Comparison of ENCODE assay signal across 22 cellular contexts in genomic region chr4:180669637-180670036, GRCh38.
DNase-seq lines count a peak whose midpoint lies in the region; ATAC-seq and TF ChIP-seq lines count a peak whose summit lies in the region.
"Had no signal": no experiment of that assay in that cellular context is flagged by ENCODE, and none has a peak within 500 bp of the region (broad histone marks: within the 10 kb centered on the region; RNA-seq: fewer than 3 reads in every experiment).

No MANE protein-coding gene starts in this region.

- peaks cover 78% of the 10 kb centered on the region for H3K4me1 ChIP-seq in KMS-11 (ENCODE audit: low read depth, poor library complexity, severe bottlenecking)
- H3K4me1 ChIP-seq: BLaER1 treated with 17β-estradiol and CSF1 and Interleukin-3, amounts not matched to agents 10 nM and 100 nM; right atrium auricular region; vagina had no signal

- H3K27ac ChIP-seq in KMS-11: peak overlapping the region; percentile 9; the same call in 1 of the 2 replicates
- H3K27ac ChIP-seq: BLaER1 treated with 17β-estradiol and CSF1 and Interleukin-3, amounts not matched to agents 10 nM and 100 nM; right atrium auricular region; suprapubic skin; vagina had no signal

- H3K27me3 ChIP-seq in KMS-11 (ENCODE audit: insufficient read depth, low read depth): no peaks in the 10 kb centered on the region
- H3K27me3 ChIP-seq: BLaER1 treated with 17β-estradiol and CSF1 and Interleukin-3, amounts not matched to agents 10 nM and 100 nM; MG63; right atrium auricular region; suprapubic skin; vagina had no signal

- H3K4me3 ChIP-seq in KMS-11 (IDR thresholded peaks at IDR 0.05; ENCODE audit: insufficient read depth, low read depth, low read length) (no peak overlapping the region), astrocyte of the cerebellum (ENCODE audit: low read depth, low read length) (no peak overlapping the region)
- H3K4me3 ChIP-seq: BLaER1 treated with 17β-estradiol and CSF1 and Interleukin-3, amounts not matched to agents 10 nM and 100 nM; MG63; right atrium auricular region; suprapubic skin; vagina had no signal

- DNase-seq in Caki2 (ENCODE audit: low read depth) (peak; percentile 88), astrocyte of the cerebellum (ENCODE audit: low read depth) (peak; percentile 82), kidney glomerular epithelial cell (lab: John Stamatoyannopoulos, UW) (peak; percentile 38), SIG-M5 (lab: John Stamatoyannopoulos, UW) (no peak)
- DNase-seq in central memory CD4-positive, alpha-beta T cell: no peak
- DNase-seq: activated B cell treated with CpG ODN at 0.5 μM for 24 hours; activated naive CD4-positive, alpha-beta T cell treated with anti-CD3 and anti-CD28 coated beads, Interleukin-2, amount 50 U/mL, for 16 hours; COR-L47; MG63; naive B cell; NCI-H146; NCI-H526; stimulated activated CD4-positive, alpha-beta T cell treated with anti-CD3 and anti-CD28 coated beads, Interleukin-4, amount 100 ng/mL, for 24 hours; stimulated activated naive B cell treated with anti-CD40 and anti-IgM and Interleukin-4, amounts not matched to agents 10 μg/mL and 1 μg/mL and 100 μg/mL, for 72 hours had no signal

- TF ChIP-seq CTCF in KMS-11 (conservative IDR thresholded peaks at IDR 0.05; ENCODE audit: low read depth, low read length): no peak
- TF ChIP-seq CTCF in astrocyte of the cerebellum (IDR thresholded peaks at IDR 0.05; ENCODE audit: low read depth, low read length, missing control alignments): no peak

- ATAC-seq in HG02763 (IDR thresholded peaks at IDR 0.05; ENCODE audit: unreplicated experiment): no peak
- ATAC-seq in GM18873 (IDR thresholded peaks at IDR 0.05; ENCODE audit: low FRiP score, unreplicated experiment): no peak
- ATAC-seq: HCT116; stimulated activated naive B cell treated with anti-CD40 and anti-IgM and Interleukin-4, amounts not matched to agents 10 μg/mL and 1 μg/mL and 100 μg/mL, for 72 hours had no signal

- no peak overlapping the region for H3K9ac ChIP-seq in KMS-11
- H3K9ac ChIP-seq: BLaER1 treated with 17β-estradiol and CSF1 and Interleukin-3, amounts not matched to agents 10 nM and 100 nM had no signal

- no peaks in the 10 kb centered on the region for H3K36me3 ChIP-seq in KMS-11 (ENCODE audit: insufficient read depth)
- H3K36me3 ChIP-seq: BLaER1 treated with 17β-estradiol and CSF1 and Interleukin-3, amounts not matched to agents 10 nM and 100 nM; MG63; right atrium auricular region; suprapubic skin; vagina had no signal

- H4K20me1 ChIP-seq in KMS-11 (ENCODE audit: insufficient read depth): no peaks in the 10 kb centered on the region
- H4K20me1 ChIP-seq: BLaER1 treated with 17β-estradiol and CSF1 and Interleukin-3, amounts not matched to agents 10 nM and 100 nM had no signal

- H2AFZ ChIP-seq in KMS-11 (ENCODE audit: low read depth): no peak overlapping the region

- in situ Hi-C loops in Caki2 (cut with HindIII; ENCODE audit: low pct_unique_long_range_greater_than_20kb, low sequenced_read_pairs): no loop called here
- in situ Hi-C loops in astrocyte of the cerebellum (cut with HindIII; ENCODE audit: low sequenced_read_pairs): loop anchor here (10.0 kb wide), 1 partner anchor 165 kb away; no protein-coding TSS in a partner anchor

- peak overlapping the region; percentile 19; the same call in 1 of the 2 replicates for H3K4me2 ChIP-seq in KMS-11
- H3K4me2 ChIP-seq: BLaER1 treated with 17β-estradiol and CSF1 and Interleukin-3, amounts not matched to agents 10 nM and 100 nM had no signal

- H3K79me2 ChIP-seq in KMS-11 (ENCODE audit: insufficient read depth, low read depth): no peaks in the 10 kb centered on the region

Comparison
In these comparisons a context has a peak if more than half of its experiments do, and no peak if none do; other contexts are left out.
1. DNase-seq: peak in Caki2 (single experiment), astrocyte of the cerebellum (single experiment) and kidney glomerular epithelial cell (single experiment); none in SIG-M5 (single experiment) and central memory CD4-positive, alpha-beta T cell (single experiment).